16 cellular contexts compared by ENCODE assay signal in genomic region chr20:59630526-59630925, GRCh38. TPM values are rescaled to one million over a fixed set of nuclear protein-coding genes. Genes with fewer than 3 reads are reported as not detected.
DNase-seq lines count a peak whose midpoint lies in the region; ATAC-seq lines count a peak whose summit lies in the region.
"Had no signal": no experiment of that assay in that cellular context is flagged by ENCODE, and none has a peak within 500 bp of the region (broad histone marks: within the 10 kb centered on the region; RNA-seq: fewer than 3 reads in every experiment).

No MANE protein-coding gene starts in this region.

- H3K36me3 Mint-ChIP-seq in T-helper 2 cell treated with Interferon-gamma antibody and Interleukin-4, amounts not matched to agents 5 μg/mL and 100 μg/mL, for 36 hours (ENCODE audit: low read depth) = no peaks in the 10 kb centered on the region
- H3K36me3 Mint-ChIP-seq in natural killer cell treated with Interleukin-12 subunit alpha and Interleukin-12 subunit beta and Interleukin-15 and Interleukin-18, amount 100 ng/mL, for 72 hours = no peaks in the 10 kb centered on the region
- H3K36me3 Mint-ChIP-seq: CD8-positive, alpha-beta memory T cell had no signal

- peak overlapping the region; percentile 1 for H3K27ac Mint-ChIP-seq in T-helper 2 cell treated with Interferon-gamma antibody and Interleukin-4, amounts not matched to agents 5 μg/mL and 100 μg/mL, for 36 hours
- H3K27ac Mint-ChIP-seq in natural killer cell treated with Interleukin-12 subunit alpha and Interleukin-12 subunit beta and Interleukin-15 and Interleukin-18, amount 100 ng/mL, for 72 hours = no peak overlapping the region
- H3K27ac Mint-ChIP-seq: CD8-positive, alpha-beta memory T cell; HFFc6 had no signal

- ATAC-seq in natural killer cell treated with Interleukin-12 subunit alpha and Interleukin-12 subunit beta and Interleukin-15 and Interleukin-18, amount 100 ng/mL, for 72 hours = no peak
- ATAC-seq: HepG2 had no signal

- H3K27me3 Mint-ChIP-seq in T-helper 2 cell treated with Interferon-gamma antibody and Interleukin-4, amounts not matched to agents 5 μg/mL and 100 μg/mL, for 36 hours (ENCODE audit: low read depth) = no peaks in the 10 kb centered on the region
- H3K27me3 Mint-ChIP-seq in natural killer cell treated with Interleukin-12 subunit alpha and Interleukin-12 subunit beta and Interleukin-15 and Interleukin-18, amount 100 ng/mL, for 72 hours = peaks cover 9 to 19% of the 10 kb centered on the region in 2 donors

- no peak for DNase-seq in T-helper 2 cell treated with Interferon-gamma antibody and Interleukin-4, amounts not matched to agents 5 μg/mL and 100 μg/mL, for 36 hours (ENCODE audit: low spot score)
- no peak for DNase-seq in T-helper 2 cell
- DNase-seq in caudate nucleus (lab: John Stamatoyannopoulos, UW) = no peak
- DNase-seq in mesenteric fat pad (ENCODE audit: low spot score) = peak; percentile 73
- no peak for DNase-seq in NCI-H146 (lab: John Stamatoyannopoulos, UW)
- DNase-seq in natural killer cell treated with Interleukin-12 subunit alpha and Interleukin-12 subunit beta and Interleukin-15 and Interleukin-18, amount 100 ng/mL, for 72 hours (ENCODE audit: low spot score) = no peak
- no peak for DNase-seq in stimulated activated CD4-positive, alpha-beta T cell treated with anti-CD3 and anti-CD28 coated beads, Interleukin-2, amount 100 ng/mL, for 24 hours
- DNase-seq: CD8-positive, alpha-beta memory T cell; DND-41; GDM1; HCEC 1CT; HFFc6 had no signal

- H3K4me1 Mint-ChIP-seq in T-helper 2 cell treated with Interferon-gamma antibody and Interleukin-4, amounts not matched to agents 5 μg/mL and 100 μg/mL, for 36 hours (ENCODE audit: low read depth) = no peaks in the 10 kb centered on the region
- no peaks in the 10 kb centered on the region for H3K4me1 Mint-ChIP-seq in natural killer cell treated with Interleukin-12 subunit alpha and Interleukin-12 subunit beta and Interleukin-15 and Interleukin-18, amount 100 ng/mL, for 72 hours (ENCODE audit: low read depth in 2 of 2)
- H3K4me1 Mint-ChIP-seq: CD8-positive, alpha-beta memory T cell had no signal

- H3K27ac ChIP-seq in caudate nucleus (ENCODE audit: low read depth, low read length) (peak overlapping the region; percentile 77), temporal lobe (ENCODE audit: low read depth, low read length) (peak overlapping the region; percentile 99)
- H3K27ac ChIP-seq: 22Rv1 had no signal

- no peak overlapping the region for H3K4me3 Mint-ChIP-seq in T-helper 2 cell treated with Interferon-gamma antibody and Interleukin-4, amounts not matched to agents 5 μg/mL and 100 μg/mL, for 36 hours
- no peak overlapping the region for H3K4me3 Mint-ChIP-seq in natural killer cell treated with Interleukin-12 subunit alpha and Interleukin-12 subunit beta and Interleukin-15 and Interleukin-18, amount 100 ng/mL, for 72 hours
- H3K4me3 Mint-ChIP-seq: CD8-positive, alpha-beta memory T cell; HFFc6 had no signal

- H3K9me3 Mint-ChIP-seq in T-helper 2 cell treated with Interferon-gamma antibody and Interleukin-4, amounts not matched to agents 5 μg/mL and 100 μg/mL, for 36 hours = no peaks in the 10 kb centered on the region
- H3K9me3 Mint-ChIP-seq in natural killer cell treated with Interleukin-12 subunit alpha and Interleukin-12 subunit beta and Interleukin-15 and Interleukin-18, amount 100 ng/mL, for 72 hours = no peaks in the 10 kb centered on the region

RNA-seq across cellular contexts. Expression of gene PHACTR3, which starts 26.2 kb away (rescaled TPM):
- total RNA-seq in mesenteric fat pad (1.8 TPM), temporal lobe (31.0 TPM)
- total RNA-seq in natural killer cell treated with Interleukin-12 subunit alpha and Interleukin-12 subunit beta and Interleukin-15 and Interleukin-18, amount 100 ng/mL, for 72 hours = not detected
- total RNA-seq: CD8-positive, alpha-beta memory T cell; HepG2; HFFc6; HT1080 had no signal

Comparison
In these comparisons a context has a peak if more than half of its experiments do, and no peak if none do; other contexts are left out.
1. RNA of gene PHACTR3, which starts 26.2 kb away (total RNA-seq): 31.0 TPM in temporal lobe (single experiment); 1.8 TPM in mesenteric fat pad (single experiment) and not detected in natural killer cell treated with Interleukin-12 subunit alpha and Interleukin-12 subunit beta and Interleukin-15 and Interleukin-18, amount 100 ng/mL, for 72 hours; every median in the first group is over 10 times any median in the second.